Comparison of ENCODE assay signal across 8 cellular contexts in the genomic region with DNA sequence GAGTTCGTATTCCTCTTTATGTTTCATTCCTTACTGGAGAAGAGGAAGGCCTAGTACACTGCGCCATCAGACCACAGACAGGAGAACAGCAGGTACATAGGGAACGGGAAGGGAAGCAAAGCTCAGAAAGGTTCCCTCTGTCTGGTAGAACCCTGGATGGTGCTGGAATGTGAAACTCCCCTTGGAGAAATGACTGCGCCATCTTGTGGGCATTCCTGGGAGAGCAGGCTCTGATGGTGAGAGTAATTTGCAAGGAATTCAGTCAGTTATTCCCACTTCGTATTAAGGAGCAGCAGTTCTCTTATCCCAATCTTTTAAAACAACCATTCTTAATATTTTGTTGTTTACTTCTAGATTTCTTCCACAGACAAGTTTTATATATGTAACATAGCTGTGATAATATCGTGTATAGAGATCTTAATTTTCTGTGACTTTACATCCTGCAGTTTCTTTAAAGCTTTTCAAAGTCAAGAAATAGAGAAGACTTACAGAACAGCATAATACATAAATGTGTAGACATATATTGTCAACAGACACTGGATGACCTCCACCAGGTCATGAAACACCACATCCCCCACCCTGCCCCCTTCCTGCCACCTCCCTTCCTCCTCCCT.
DNase-seq lines count a peak whose midpoint lies in the region; ATAC-seq, FAIRE-seq and TF ChIP-seq lines count a peak whose summit lies in the region.

No MANE protein-coding gene starts in this region.

- no peak for TF ChIP-seq EP300 in gastroesophageal sphincter (IDR thresholded peaks at IDR 0.05)

- ATAC-seq in gastroesophageal sphincter (no peak), pancreas (peak; percentile 80 to 97 (median 88)), HG03521 (IDR thresholded peaks at IDR 0.05; ENCODE audit: unreplicated experiment) (no peak)

- peak; percentile 90 for DNase-seq in DMS 273 (lab: John Stamatoyannopoulos, UW; ENCODE audit: unreplicated experiment)
- DNase-seq in KBM-7 = peak; percentile 60
- peak; percentile 79 for DNase-seq in RWPE1 (ENCODE audit: low spot score)
- peak; percentile 21 for DNase-seq in activated gamma-delta T cell treated with anti-CD3 and anti-CD28 coated beads, Interleukin-2, amount 50 U/mL, for 16 hours (ENCODE audit: low read depth)
- peak in 5 of 6 donors; percentile 40 to 94 (median 67) for DNase-seq in pancreas
- DNase-seq in urothelium cell line (ENCODE audit: low spot score) = peak; percentile 82

- H3K27ac ChIP-seq in RWPE1 = peak overlapping the region; percentile 61
- no peak overlapping the region for H3K27ac ChIP-seq in gastroesophageal sphincter
- H3K27ac ChIP-seq in pancreas = no peak overlapping the region

- POLR2A ChIA-PET in RWPE1 (lab: Yijun Ruan, JAX; ENCODE audit: low non-redundant PET) = no interaction called here

- H3K4me3 ChIP-seq in gastroesophageal sphincter = no peak overlapping the region
- no peak overlapping the region for H3K4me3 ChIP-seq in pancreas

- H3K27me3 ChIP-seq in gastroesophageal sphincter = peaks cover 22% of the 10 kb centered on the region
- H3K27me3 ChIP-seq in pancreas = no peaks in the 10 kb centered on the region

- in situ Hi-C loops in KBM-7 (cut with MboI; ENCODE audit: low pct_unique_long_range_greater_than_20kb, low sequenced_read_pairs) = no loop called here

- H3K4me1 ChIP-seq in gastroesophageal sphincter (no peaks in the 10 kb centered on the region), pancreas (no peaks in the 10 kb centered on the region)

- H3K36me3 ChIP-seq in gastroesophageal sphincter (no peaks in the 10 kb centered on the region), pancreas (no peaks in the 10 kb centered on the region)

- 23 to 29% methylated on average over 5 to 6 of the region's 6 CpGs for WGBS in gastroesophageal sphincter (ENCODE audit: low coverage in 1 of 2), 2 donors
- 31 to 32% methylated on average over 6 of the region's 6 CpGs for WGBS in pancreas, 2 donors

- intact Hi-C loops in pancreas (cut with DNase I) = no loop called here

- no peaks in the 10 kb centered on the region for H3K9me3 ChIP-seq in gastroesophageal sphincter
- no peaks in the 10 kb centered on the region for H3K9me3 ChIP-seq in pancreas

- no peak for TF ChIP-seq POLR2A in gastroesophageal sphincter (IDR thresholded peaks at IDR 0.05)

- FAIRE-seq in pancreas (lab: Jason Lieb, UNC) = no peak
- peak; percentile 42 for FAIRE-seq in urothelium cell line (lab: Jason Lieb, UNC)

- TF ChIP-seq CTCF in RWPE1 (conservative IDR thresholded peaks at IDR 0.05; ENCODE audit: low read depth) (peak; percentile 92), gastroesophageal sphincter (IDR thresholded peaks at IDR 0.05) (peak; percentile 56 to 80 (median 62)), pancreas (IDR thresholded peaks at IDR 0.05) (peak; percentile 67 to 73 (median 70))

- CTCF ChIA-PET in RWPE1 (lab: Yijun Ruan, JAX) = interaction anchor here (0.7 to 1.8 kb wide), 10 partner anchors 9 to 227 kb away, joined by 3 to 8 read pairs (median 4); no protein-coding TSS in a partner anchor

Comparison
In these comparisons a context has a peak if more than half of its experiments do, and no peak if none do; other contexts are left out.
1. DNase-seq: peak in every context shown above with its lines; median percentile 90 in DMS 273; 82 in urothelium cell line; 79 in RWPE1; 67 in pancreas; 60 in KBM-7; 21 in activated gamma-delta T cell treated with anti-CD3 and anti-CD28 coated beads, Interleukin-2, amount 50 U/mL, for 16 hours.
2. ATAC-seq: peak in pancreas (4 of 4); none in gastroesophageal sphincter (single experiment) and HG03521 (single experiment).
3. Peak in every context shown above with its lines, with median percentiles within 50 percentile points of each other: CTCF ChIP-seq.